ENCODE assay signal across 8 cellular contexts in genomic region chr12:39619660-39620433, GRCh38. TPM values are rescaled to one million over a fixed set of nuclear protein-coding genes. Genes with fewer than 3 reads are reported as not detected.
A peak's percentile ranks its signal among the peaks of the same experiment; 100 is the strongest.
DNase-seq lines count a peak whose midpoint lies in the region; ATAC-seq and TF ChIP-seq lines count a peak whose summit lies in the region.

Gene ABCD2, minus strand, starts transcription at chr12:39619803. Its CDS starts 188 bp downstream, at chr12:39619615.

- H3K27ac Mint-ChIP-seq in activated CD4-positive, alpha-beta memory T cell treated with anti-CD3 and anti-CD28 coated beads for 36 hours = no peak within 1 kb of the TSS

- no peaks in the 10 kb centered on the region for H3K27me3 ChIP-seq in BJ (ENCODE audit: control insufficient read depth, insufficient read depth, low read length)

- peaks cover 32% of the 10 kb centered on the region for H3K4me1 Mint-ChIP-seq in activated CD4-positive, alpha-beta memory T cell treated with anti-CD3 and anti-CD28 coated beads for 36 hours (ENCODE audit: low read depth)

- peak within 1 kb of the TSS; percentile 51 for H3K4me3 ChIP-seq in BJ (ENCODE audit: low read depth, low read length)

- ATAC-seq in HG03432 (IDR thresholded peaks at IDR 0.05; ENCODE audit: unreplicated experiment) = peak; percentile 83

- intact Hi-C loops in activated CD4-positive, alpha-beta memory T cell treated with anti-CD3 and anti-CD28 coated beads for 36 hours (cut with micrococcal nuclease) = loop anchor here (1.0 to 10.0 kb wide), 11 partner anchors 8 to 715 kb away; partner anchors contain the start of genes CPNE8 and KIF21A

- DNase-seq in BJ (ENCODE audit: low read depth) (peak; percentile 29), GM19238 (ENCODE audit: insufficient read length, low spot score) (peak; percentile 15), NCI-H774 (lab: John Stamatoyannopoulos, UW) (peak; percentile 63), lung microvascular endothelial cell (ENCODE audit: low read depth in 2 of 2) (peak; percentile 43 to 67)
- peak; percentile 85 for DNase-seq in activated CD4-positive, alpha-beta memory T cell treated with anti-CD3 and anti-CD28 coated beads for 36 hours
- DNase-seq in effector CD8-positive, alpha-beta T cell (lab: John Stamatoyannopoulos, UW) = peak; percentile 63
- DNase-seq in stimulated activated CD4-positive, alpha-beta T cell treated with anti-CD3 and anti-CD28 coated beads, TNF-alpha, amount 100 ng/mL, for 48 hours (ENCODE audit: low read depth in 3 of 3) = peak; percentile 42 to 65 (median 52)

- no peak within 1 kb of the TSS for H3K4me3 Mint-ChIP-seq in activated CD4-positive, alpha-beta memory T cell treated with anti-CD3 and anti-CD28 coated beads for 36 hours

- 0 out of 2 replicates have a peak, but pooled peaks have one; percentile 18 for TF ChIP-seq CTCF in BJ (IDR thresholded peaks at IDR 0.05; ENCODE audit: insufficient read depth, low read depth, low read length)

- CTCF ChIA-PET in BJ (lab: Yijun Ruan, JAX) = interaction anchor here (0.7 to 1.3 kb wide), 2 partner anchors 15 to 386 kb away, joined by 3 read pairs; no protein-coding TSS in a partner anchor
- CTCF ChIA-PET in activated CD4-positive, alpha-beta memory T cell treated with anti-CD3 and anti-CD28 coated beads for 36 hours (lab: Charles Lee) = interaction anchor here (0.6 to 1.7 kb wide), 16 partner anchors 9 to 495 kb away, joined by 3 to 9 read pairs (median 4); no protein-coding TSS in a partner anchor

- H3K36me3 ChIP-seq in BJ (ENCODE audit: control insufficient read depth, insufficient read depth, low read length) = no peaks in the 10 kb centered on the region

- POLR2A ChIA-PET in BJ (lab: Charles Lee) = no interaction called here
- POLR2A ChIA-PET in activated CD4-positive, alpha-beta memory T cell treated with anti-CD3 and anti-CD28 coated beads for 36 hours (lab: Charles Lee) = interaction anchor here (0.6 to 2.4 kb wide), 8 partner anchors 9 to 714 kb away, joined by 3 to 15 read pairs (median 6); partner anchors contain the start of gene KIF21A

- peaks cover 2% of the 10 kb centered on the region for H3K36me3 Mint-ChIP-seq in activated CD4-positive, alpha-beta memory T cell treated with anti-CD3 and anti-CD28 coated beads for 36 hours

- H3K27me3 Mint-ChIP-seq in activated CD4-positive, alpha-beta memory T cell treated with anti-CD3 and anti-CD28 coated beads for 36 hours = no peaks in the 10 kb centered on the region

- H3K9me3 Mint-ChIP-seq in activated CD4-positive, alpha-beta memory T cell treated with anti-CD3 and anti-CD28 coated beads for 36 hours = no peaks in the 10 kb centered on the region

RNA-seq across cellular contexts. Expression of gene ABCD2, which starts in this region (rescaled TPM):
- polyA plus RNA-seq in BJ (2011; rRNA removed) = not detected in 2 replicates
- not detected in 2 replicates for polyA minus RNA-seq in BJ (2011; rRNA and poly(A)+ RNA removed)
- 1 to 10 TPM; 4.8 to 5.0 TPM for total RNA-seq in activated CD4-positive, alpha-beta memory T cell treated with anti-CD3 and anti-CD28 coated beads for 36 hours
- total RNA-seq in lung microvascular endothelial cell = not detected in 2 replicates

Comparison
In these comparisons a context has a peak if more than half of its experiments do, and no peak if none do; other contexts are left out.
1. Peak in every context shown above with its lines: DNase-seq, ATAC-seq and H3K4me3 ChIP-seq.
2. Peak in DNase-seq and H3K4me3 ChIP-seq in BJ; RNA of the gene not detected or under 1 TPM.
3. Peak in DNase-seq in lung microvascular endothelial cell; RNA of the gene not detected or under 1 TPM.
4. DNase-seq: peak in every context shown above with its lines; median percentile 85 in activated CD4-positive, alpha-beta memory T cell treated with anti-CD3 and anti-CD28 coated beads for 36 hours; 63 in NCI-H774; 63 in effector CD8-positive, alpha-beta T cell; 55 in lung microvascular endothelial cell; 52 in stimulated activated CD4-positive, alpha-beta T cell treated with anti-CD3 and anti-CD28 coated beads, TNF-alpha, amount 100 ng/mL, for 48 hours; 29 in BJ; 15 in GM19238.